ENCODE assay signal across 1 cellular context in genomic region chr9:69118656-69119055, GRCh38.
TF ChIP-seq lines count a peak whose summit lies in the region.

No MANE protein-coding gene starts in this region.

TF ChIP-seq in SK-N-SH treated with all-trans-retinoic acid at 6 μM for 48 hours, 23 proteins besides CTCF, POLR2A, EP300 and RAD21 (continued from another document):
- TF ChIP-seq CSRNP3 (CRISPR knock-in tag; IDR thresholded peaks at IDR 0.05), result no peak
- TF ChIP-seq ZFP30 (CRISPR knock-in tag; IDR thresholded peaks at IDR 0.05), result no peak
- no peak for TF ChIP-seq GLIS3 (CRISPR knock-in tag; IDR thresholded peaks at IDR 0.05)
- no peak for TF ChIP-seq TOX (CRISPR knock-in tag; IDR thresholded peaks at IDR 0.05; ENCODE audit: borderline replicate concordance)
- no peak for TF ChIP-seq BACH2 (CRISPR knock-in tag; IDR thresholded peaks at IDR 0.05; ENCODE audit: borderline replicate concordance)
- TF ChIP-seq CSDC2 (CRISPR knock-in tag; IDR thresholded peaks at IDR 0.05), result no peak
- no peak for TF ChIP-seq ISL1 (CRISPR knock-in tag; IDR thresholded peaks at IDR 0.05)
- TF ChIP-seq ARNTL (CRISPR knock-in tag; IDR thresholded peaks at IDR 0.05; ENCODE audit: borderline replicate concordance, low read depth), result no peak
- TF ChIP-seq ZNF8 (CRISPR knock-in tag; IDR thresholded peaks at IDR 0.05), result no peak
- TF ChIP-seq, protein P1, sequence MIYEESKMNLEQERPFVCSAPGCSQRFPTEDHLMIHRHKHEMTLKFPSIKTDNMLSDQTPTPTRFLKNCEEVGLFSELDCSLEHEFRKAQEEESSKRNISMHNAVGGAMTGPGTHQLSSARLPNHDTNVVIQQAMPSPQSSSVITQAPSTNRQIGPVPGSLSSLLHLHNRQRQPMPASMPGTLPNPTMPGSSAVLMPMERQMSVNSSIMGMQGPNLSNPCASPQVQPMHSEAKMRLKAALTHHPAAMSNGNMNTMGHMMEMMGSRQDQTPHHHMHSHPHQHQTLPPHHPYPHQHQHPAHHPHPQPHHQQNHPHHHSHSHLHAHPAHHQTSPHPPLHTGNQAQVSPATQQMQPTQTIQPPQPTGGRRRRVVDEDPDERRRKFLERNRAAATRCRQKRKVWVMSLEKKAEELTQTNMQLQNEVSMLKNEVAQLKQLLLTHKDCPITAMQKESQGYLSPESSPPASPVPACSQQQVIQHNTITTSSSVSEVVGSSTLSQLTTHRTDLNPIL (CRISPR knock-in tag; IDR thresholded peaks at IDR 0.05; ENCODE audit: low read depth), result no peak
- TF ChIP-seq, protein P2, sequence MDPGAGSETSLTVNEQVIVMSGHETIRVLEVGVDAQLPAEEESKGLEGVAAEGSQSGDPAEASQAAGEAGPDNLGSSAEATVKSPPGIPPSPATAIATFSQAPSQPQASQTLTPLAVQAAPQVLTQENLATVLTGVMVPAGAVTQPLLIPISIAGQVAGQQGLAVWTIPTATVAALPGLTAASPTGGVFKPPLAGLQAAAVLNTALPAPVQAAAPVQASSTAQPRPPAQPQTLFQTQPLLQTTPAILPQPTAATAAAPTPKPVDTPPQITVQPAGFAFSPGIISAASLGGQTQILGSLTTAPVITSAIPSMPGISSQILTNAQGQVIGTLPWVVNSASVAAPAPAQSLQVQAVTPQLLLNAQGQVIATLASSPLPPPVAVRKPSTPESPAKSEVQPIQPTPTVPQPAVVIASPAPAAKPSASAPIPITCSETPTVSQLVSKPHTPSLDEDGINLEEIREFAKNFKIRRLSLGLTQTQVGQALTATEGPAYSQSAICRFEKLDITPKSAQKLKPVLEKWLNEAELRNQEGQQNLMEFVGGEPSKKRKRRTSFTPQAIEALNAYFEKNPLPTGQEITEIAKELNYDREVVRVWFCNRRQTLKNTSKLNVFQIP (CRISPR knock-in tag; IDR thresholded peaks at IDR 0.05; ENCODE audit: borderline replicate concordance, low read depth), result no peak
- TF ChIP-seq PPARA (CRISPR knock-in tag; IDR thresholded peaks at IDR 0.05; ENCODE audit: borderline replicate concordance), result no peak
- no peak for TF ChIP-seq RARB (CRISPR knock-in tag; IDR thresholded peaks at IDR 0.05)
TF ChIP-seq in SK-N-SH treated with all-trans-retinoic acid at 6 μM for 48 hours: peak in this region for 0.
